2 cellular contexts compared by ENCODE assay signal in the genomic region with DNA sequence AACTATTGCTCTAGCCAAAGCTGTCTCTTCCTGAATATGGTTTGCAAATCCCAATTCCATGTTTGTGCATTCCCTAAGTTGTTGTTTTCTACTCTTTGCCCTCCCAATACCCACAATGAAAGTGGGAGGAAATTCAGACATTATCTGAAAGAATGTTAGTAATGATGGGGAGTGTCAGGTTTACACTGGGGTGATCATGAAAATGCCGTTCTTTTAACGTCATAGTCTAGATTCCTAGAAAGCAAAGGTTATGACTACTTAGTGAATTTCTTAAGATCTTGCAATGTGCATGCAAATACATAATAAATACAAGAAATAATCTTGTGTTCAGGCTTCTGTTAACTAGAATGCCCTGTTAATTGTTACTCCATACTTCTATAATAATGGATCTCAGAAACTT.
TF ChIP-seq lines count a peak whose summit lies in the region.

No MANE protein-coding gene starts in this region.

TF ChIP-seq in A549, 52 proteins besides CTCF, POLR2A, EP300 and RAD21 (continued from another document):
- TF ChIP-seq ZFP36 (IDR thresholded peaks at IDR 0.05; ENCODE audit: borderline replicate concordance, partially characterized antibody) = no peak
- TF ChIP-seq FOSL2 (IDR thresholded peaks at IDR 0.05) = no peak
- TF ChIP-seq FOSL2 (CRISPR knock-in tag; IDR thresholded peaks at IDR 0.05) = 0 out of 2 replicates have a peak, but pooled peaks have one; percentile 17
- TF ChIP-seq, protein P1, sequence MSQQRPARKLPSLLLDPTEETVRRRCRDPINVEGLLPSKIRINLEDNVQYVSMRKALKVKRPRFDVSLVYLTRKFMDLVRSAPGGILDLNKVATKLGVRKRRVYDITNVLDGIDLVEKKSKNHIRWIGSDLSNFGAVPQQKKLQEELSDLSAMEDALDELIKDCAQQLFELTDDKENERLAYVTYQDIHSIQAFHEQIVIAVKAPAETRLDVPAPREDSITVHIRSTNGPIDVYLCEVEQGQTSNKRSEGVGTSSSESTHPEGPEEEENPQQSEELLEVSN (IDR thresholded peaks at IDR 0.05; ENCODE audit: borderline replicate concordance, low read depth) = no peak
- TF ChIP-seq, protein P2, sequence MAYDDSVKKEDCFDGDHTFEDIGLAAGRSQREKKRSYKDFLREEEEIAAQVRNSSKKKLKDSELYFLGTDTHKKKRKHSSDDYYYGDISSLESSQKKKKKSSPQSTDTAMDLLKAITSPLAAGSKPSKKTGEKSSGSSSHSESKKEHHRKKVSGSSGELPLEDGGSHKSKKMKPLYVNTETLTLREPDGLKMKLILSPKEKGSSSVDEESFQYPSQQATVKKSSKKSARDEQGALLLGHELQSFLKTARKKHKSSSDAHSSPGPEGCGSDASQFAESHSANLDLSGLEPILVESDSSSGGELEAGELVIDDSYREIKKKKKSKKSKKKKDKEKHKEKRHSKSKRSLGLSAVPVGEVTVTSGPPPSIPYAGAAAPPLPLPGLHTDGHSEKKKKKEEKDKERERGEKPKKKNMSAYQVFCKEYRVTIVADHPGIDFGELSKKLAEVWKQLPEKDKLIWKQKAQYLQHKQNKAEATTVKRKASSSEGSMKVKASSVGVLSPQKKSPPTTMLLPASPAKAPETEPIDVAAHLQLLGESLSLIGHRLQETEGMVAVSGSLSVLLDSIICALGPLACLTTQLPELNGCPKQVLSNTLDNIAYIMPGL (CRISPR knock-in tag; IDR thresholded peaks at IDR 0.05; ENCODE audit: borderline replicate concordance) = no peak

TF ChIP-seq in Ishikawa, 13 proteins besides CTCF, POLR2A, EP300 and RAD21:
- TF ChIP-seq USF1 (IDR thresholded peaks at IDR 0.05) = no peak
- TF ChIP-seq TEAD4 (IDR thresholded peaks at IDR 0.05) = peak; percentile 86
- TF ChIP-seq CEBPB (IDR thresholded peaks at IDR 0.05) = no peak
- peak; percentile 64; the same call in 1 of the 2 replicates for TF ChIP-seq FOXM1 (IDR thresholded peaks at IDR 0.05; ENCODE audit: borderline replicate concordance, low read depth)
- peak; percentile 42; the same call in 1 of the 2 replicates for TF ChIP-seq NFIC (IDR thresholded peaks at IDR 0.05)
- TF ChIP-seq TAF1 (IDR thresholded peaks at IDR 0.05; ENCODE audit: low read depth) = no peak
- no peak for TF ChIP-seq CREB1 (IDR thresholded peaks at IDR 0.05; ENCODE audit: low read depth)
- no peak for TF ChIP-seq MAX (IDR thresholded peaks at IDR 0.05)
- TF ChIP-seq, protein P3, sequence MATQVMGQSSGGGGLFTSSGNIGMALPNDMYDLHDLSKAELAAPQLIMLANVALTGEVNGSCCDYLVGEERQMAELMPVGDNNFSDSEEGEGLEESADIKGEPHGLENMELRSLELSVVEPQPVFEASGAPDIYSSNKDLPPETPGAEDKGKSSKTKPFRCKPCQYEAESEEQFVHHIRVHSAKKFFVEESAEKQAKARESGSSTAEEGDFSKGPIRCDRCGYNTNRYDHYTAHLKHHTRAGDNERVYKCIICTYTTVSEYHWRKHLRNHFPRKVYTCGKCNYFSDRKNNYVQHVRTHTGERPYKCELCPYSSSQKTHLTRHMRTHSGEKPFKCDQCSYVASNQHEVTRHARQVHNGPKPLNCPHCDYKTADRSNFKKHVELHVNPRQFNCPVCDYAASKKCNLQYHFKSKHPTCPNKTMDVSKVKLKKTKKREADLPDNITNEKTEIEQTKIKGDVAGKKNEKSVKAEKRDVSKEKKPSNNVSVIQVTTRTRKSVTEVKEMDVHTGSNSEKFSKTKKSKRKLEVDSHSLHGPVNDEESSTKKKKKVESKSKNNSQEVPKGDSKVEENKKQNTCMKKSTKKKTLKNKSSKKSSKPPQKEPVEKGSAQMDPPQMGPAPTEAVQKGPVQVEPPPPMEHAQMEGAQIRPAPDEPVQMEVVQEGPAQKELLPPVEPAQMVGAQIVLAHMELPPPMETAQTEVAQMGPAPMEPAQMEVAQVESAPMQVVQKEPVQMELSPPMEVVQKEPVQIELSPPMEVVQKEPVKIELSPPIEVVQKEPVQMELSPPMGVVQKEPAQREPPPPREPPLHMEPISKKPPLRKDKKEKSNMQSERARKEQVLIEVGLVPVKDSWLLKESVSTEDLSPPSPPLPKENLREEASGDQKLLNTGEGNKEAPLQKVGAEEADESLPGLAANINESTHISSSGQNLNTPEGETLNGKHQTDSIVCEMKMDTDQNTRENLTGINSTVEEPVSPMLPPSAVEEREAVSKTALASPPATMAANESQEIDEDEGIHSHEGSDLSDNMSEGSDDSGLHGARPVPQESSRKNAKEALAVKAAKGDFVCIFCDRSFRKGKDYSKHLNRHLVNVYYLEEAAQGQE (IDR thresholded peaks at IDR 0.05; ENCODE audit: low read depth) = no peak
- TF ChIP-seq YY1 (IDR thresholded peaks at IDR 0.05; ENCODE audit: low read depth) = no peak
- no peak for TF ChIP-seq EGR1 (IDR thresholded peaks at IDR 0.05)
- no peak for TF ChIP-seq ZBTB7A (IDR thresholded peaks at IDR 0.05; ENCODE audit: low read depth)
- TF ChIP-seq TCF12 (IDR thresholded peaks at IDR 0.05; ENCODE audit: low read depth) = peak; percentile 75
TF ChIP-seq in Ishikawa: peak in this region for 4.
